Comparison of ENCODE assay signal across 8 cellular contexts in the genomic region with DNA sequence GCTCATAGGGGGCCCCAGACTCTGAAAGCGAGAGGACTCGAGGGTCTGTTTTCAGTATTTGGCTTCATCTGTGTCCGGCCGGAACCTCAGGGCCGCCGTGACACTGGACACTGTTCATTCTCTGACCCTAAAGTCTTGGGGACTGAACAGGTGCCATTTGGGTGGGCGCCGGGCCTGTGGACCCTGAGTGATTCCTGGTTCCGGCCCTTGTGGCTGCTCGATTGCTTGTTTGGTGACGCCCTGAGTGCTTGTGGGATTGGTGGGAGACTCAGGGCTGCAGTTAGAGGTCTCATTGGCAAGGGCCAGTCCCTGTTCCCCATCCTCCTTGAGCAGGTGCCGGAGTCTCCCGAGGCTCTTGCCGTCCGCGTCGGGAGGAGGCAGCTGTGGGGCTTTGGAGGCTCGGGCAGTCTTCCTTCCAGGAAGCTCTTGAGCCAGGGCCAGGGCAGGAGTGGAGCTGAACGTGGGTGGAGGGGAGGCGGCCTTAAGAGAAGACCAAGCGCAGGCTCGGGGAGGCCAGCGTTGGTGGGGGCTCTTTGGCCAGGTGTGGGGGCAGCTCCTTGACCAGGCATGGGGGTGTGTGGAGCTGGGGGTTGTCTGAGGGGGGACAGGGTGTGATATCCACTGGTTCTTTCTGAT. TPM values are rescaled to one million over a fixed set of nuclear protein-coding genes. Genes with fewer than 3 reads are reported as not detected.
DNase-seq lines count a peak whose midpoint lies in the region; ATAC-seq and TF ChIP-seq lines count a peak whose summit lies in the region.

No MANE protein-coding gene starts in this region.

- H3K4me1 ChIP-seq in mucosa of stomach (ENCODE audit: control insufficient read depth, insufficient read depth, low read length): peaks cover 40% of the 10 kb centered on the region

- ATAC-seq in HG03196 (IDR thresholded peaks at IDR 0.05; ENCODE audit: unreplicated experiment): no peak
- no peak for ATAC-seq in left lobe of liver

- H3K4me3 ChIP-seq in dorsolateral prefrontal cortex: peak overlapping the region in 54 of 59 donors; percentile 1 to 92 (median 32)
- no peak overlapping the region for H3K4me3 ChIP-seq in mucosa of stomach (ENCODE audit: low read length)

- H3K9me3 ChIP-seq in mucosa of stomach (ENCODE audit: control insufficient read depth, low read length): no peaks in the 10 kb centered on the region

- TF ChIP-seq CTCF in 22Rv1 (IDR thresholded peaks at IDR 0.05) (no peak), dorsolateral prefrontal cortex (IDR thresholded peaks at IDR 0.05 in 54 of 56, conservative IDR thresholded peaks at IDR 0.05 in 2 of 56; ENCODE audit: low read depth in 1 of 56, partially characterized antibody in 56 of 56) (no peak)

- H3K9ac ChIP-seq in mucosa of stomach (ENCODE audit: low read length): peak overlapping the region; percentile 34

- H3K27me3 ChIP-seq in dorsolateral prefrontal cortex: no peaks in the 10 kb centered on the region
- no peaks in the 10 kb centered on the region for H3K27me3 ChIP-seq in mucosa of stomach (ENCODE audit: control insufficient read depth, insufficient read depth, low read length)

- H3K27ac ChIP-seq in 22Rv1: peak overlapping the region; percentile 99; the same call in 1 of the 2 replicates
- H3K27ac ChIP-seq in dorsolateral prefrontal cortex: peak overlapping the region in 34 of 59 donors; percentile 1 to 71 (median 44)

- intact Hi-C loops in dorsolateral prefrontal cortex (cut with DNase I): no loop called here

- DNase-seq in HuH-7.5 (ENCODE audit: low spot score) (peak; percentile 32), dorsolateral prefrontal cortex (no peak), NCI-H2081 treated with DMSO at 0.1 percent for 48 hours (lab: John Stamatoyannopoulos, UW) (no peak), left lobe of liver (ENCODE audit: low spot score) (no peak), DMS 273 treated with DMSO at 0.1 percent for 48 hours (lab: John Stamatoyannopoulos, UW) (no peak)

- peaks cover 24% of the 10 kb centered on the region for H3K36me3 ChIP-seq in mucosa of stomach (ENCODE audit: control insufficient read depth, insufficient read depth, low read length)

RNA-seq across cellular contexts. Expression of gene PTBP1, which starts 4.7 kb away (rescaled TPM):
- 100 to 1,000 TPM in 11 of 120 experiments, 10 to 100 TPM in 109; 40.5 to 125 (median 72.0) TPM for total RNA-seq in dorsolateral prefrontal cortex
- 115 TPM for total RNA-seq in left lobe of liver

RNA-seq across cellular contexts. Expression of gene PLPPR3, which starts 19.8 kb away (rescaled TPM):
- total RNA-seq in dorsolateral prefrontal cortex (10 to 100 TPM in 118 of 120 experiments, 1 to 10 TPM in 2; 7.9 to 52.2 (median 26.6) TPM), left lobe of liver (not detected)

RNA-seq across cellular contexts. Expression of gene AZU1, which starts 25.7 kb away (rescaled TPM):
- 1 to 10 TPM in 59 of 120 experiments, under 1 TPM in 48, not detected in 13; 0.28 to 6.9 (median 1.1) TPM for total RNA-seq in dorsolateral prefrontal cortex
- 0.60 TPM for total RNA-seq in left lobe of liver

RNA-seq across cellular contexts. Expression of gene PRTN3, which starts 38.8 kb away (rescaled TPM):
- 1 to 10 TPM in 47 of 120 experiments, under 1 TPM in 37, not detected in 36; 0.46 to 9.3 (median 1.0) TPM for total RNA-seq in dorsolateral prefrontal cortex
- total RNA-seq in left lobe of liver: 0.23 TPM

RNA-seq across cellular contexts. Expression of gene ELANE, which starts 50.1 kb away (rescaled TPM):
- 1 to 10 TPM in 13 of 120 experiments, under 1 TPM in 14, not detected in 93; 0.47 to 5.3 (median 1.00) TPM for total RNA-seq in dorsolateral prefrontal cortex
- 0.58 TPM for total RNA-seq in left lobe of liver
